Comparison of ENCODE assay signal across 10 cellular contexts in the genomic region with DNA sequence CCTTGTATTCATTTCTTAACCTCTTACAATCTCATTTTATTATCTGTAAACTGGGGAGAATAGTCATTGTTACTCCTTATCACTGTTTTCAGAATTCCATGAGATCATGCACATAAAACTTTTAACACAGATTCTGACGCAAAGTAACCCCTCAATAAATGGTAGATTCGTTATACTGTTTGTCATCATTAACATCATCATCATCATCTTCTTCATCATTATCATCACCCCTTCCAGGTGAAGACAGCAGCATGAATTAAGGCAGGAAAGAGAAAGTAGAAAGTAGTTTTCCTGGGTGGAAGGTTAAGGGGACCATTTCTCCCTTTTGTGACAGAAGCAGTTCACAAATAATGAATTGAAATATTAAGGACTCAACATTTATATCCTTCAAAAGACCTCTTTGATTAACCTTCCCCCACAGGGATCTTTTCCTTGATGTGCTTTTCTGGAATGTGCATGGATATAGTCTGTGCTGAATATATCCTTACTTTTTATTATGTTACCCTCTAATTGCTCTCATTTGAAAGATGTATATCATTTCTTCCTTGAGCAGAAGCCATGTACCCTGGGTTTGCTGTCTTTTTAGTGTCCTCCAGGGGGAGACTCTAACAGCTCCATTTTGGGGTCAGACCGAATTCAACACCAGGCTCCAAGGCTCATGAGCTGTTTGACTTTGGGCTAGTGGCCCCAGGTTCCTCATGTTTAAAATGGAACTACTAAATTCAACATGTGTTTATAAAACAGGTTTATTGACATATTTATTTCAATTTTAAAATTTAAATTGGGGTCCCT.
A peak's percentile ranks its signal among the peaks of the same experiment; 100 is the strongest.
DNase-seq lines count a peak whose midpoint lies in the region; ATAC-seq and TF ChIP-seq lines count a peak whose summit lies in the region.
"Had no signal": no experiment of that assay in that cellular context is flagged by ENCODE, and none has a peak within 500 bp of the region (broad histone marks: within the 10 kb centered on the region; RNA-seq: fewer than 3 reads in every experiment).

No MANE protein-coding gene starts in this region.

- 81% methylated on average over 3 of the region's 3 CpGs for WGBS in mammary epithelial cell (ENCODE audit: low coverage, missing lambda C conversion rate)

- H3K27me3 Mint-ChIP-seq in nephron progenitor cell (ENCODE audit: low read depth, poor library complexity) = no peaks in the 10 kb centered on the region

- no peak overlapping the region for H3K4me3 Mint-ChIP-seq in nephron progenitor cell

- dilution Hi-C loops in mammary epithelial cell (cut with HindIII; ENCODE audit: low sequenced_read_pairs) = no loop called here

- H3K4me2 ChIP-seq in mammary epithelial cell (ENCODE audit: insufficient read depth, low read depth, low read length) = no peak overlapping the region

- ATAC-seq in HG02759 (IDR thresholded peaks at IDR 0.05; ENCODE audit: unreplicated experiment) = no peak
- ATAC-seq in HG03521 (IDR thresholded peaks at IDR 0.05; ENCODE audit: unreplicated experiment) = no peak
- ATAC-seq: activated naive CD4-positive, alpha-beta T cell treated with anti-CD3 and anti-CD28 coated beads, Interleukin-2, amount 50 U/mL, for 72 hours had no signal

- no peaks in the 10 kb centered on the region for H3K4me1 Mint-ChIP-seq in nephron progenitor cell

- TF ChIP-seq CTCF in GM12864 (IDR thresholded peaks at IDR 0.05; ENCODE audit: low read depth, low read length, missing control alignments) (peak; percentile 27), mammary epithelial cell (conservative IDR thresholded peaks at IDR 0.05 in 1 of 2, IDR thresholded peaks at IDR 0.05 in 1 of 2; ENCODE audit: extremely low read depth in 1 of 2, insufficient read depth in 1 of 2, low read depth in 1 of 2, low read length in 2 of 2) (peak; percentile 50 to 51), nephron progenitor cell (IDR thresholded peaks at IDR 0.05) (peak; percentile 22)

- H3K27ac ChIP-seq in mammary epithelial cell (ENCODE audit: insufficient read depth, low read depth, low read length) = no peak overlapping the region

- no peak overlapping the region for H3K9ac ChIP-seq in mammary epithelial cell (ENCODE audit: insufficient read depth, low read length)

- no peak overlapping the region for H2AFZ ChIP-seq in mammary epithelial cell (ENCODE audit: low read depth, low read length)

- no peaks in the 10 kb centered on the region for H4K20me1 ChIP-seq in mammary epithelial cell (ENCODE audit: insufficient read depth, low read length)

- H3K4me3 ChIP-seq in GM12864 (ENCODE audit: low read depth, low read length) (no peak overlapping the region), mammary epithelial cell (replicated peaks in 1 of 3; ENCODE audit: insufficient read depth in 1 of 3, low read depth in 2 of 3, low read length in 3 of 3) (no peak overlapping the region)

- in situ Hi-C loops in mammary epithelial cell (cut with MboI; ENCODE audit: low sequenced_read_pairs in 2 of 2) = loop anchor here in 1 of 2 donors (25.0 kb wide), 1 partner anchor 301 kb away; no protein-coding TSS in a partner anchor

- H3K36me3 ChIP-seq in mammary epithelial cell (ENCODE audit: insufficient read depth, low read length) = no peaks in the 10 kb centered on the region

- H3K36me3 Mint-ChIP-seq in nephron progenitor cell (ENCODE audit: low read depth) = no peaks in the 10 kb centered on the region
- H3K36me3 Mint-ChIP-seq: activated naive CD4-positive, alpha-beta T cell treated with anti-CD3 and anti-CD28 coated beads, Interleukin-2, amount 50 U/mL, for 72 hours had no signal

- no peak for DNase-seq in GM12864 (ENCODE audit: low read depth)
- DNase-seq in LoVo (ENCODE audit: low spot score) = peak; percentile 30
- DNase-seq in mammary epithelial cell = peak; percentile 2
- DNase-seq in nephron progenitor cell = no peak
- DNase-seq in NCI-H1436 (lab: John Stamatoyannopoulos, UW) = no peak
- no peak for DNase-seq in NCI-H345 treated with DMSO at 0.1 percent for 48 hours (lab: John Stamatoyannopoulos, UW; ENCODE audit: unreplicated experiment)
- DNase-seq: stimulated activated CD4-positive, alpha-beta T cell treated with anti-CD3 and anti-CD28 coated beads, Interleukin-2, amount 100 ng/mL, for 24 hours had no signal

- H3K9me3 Mint-ChIP-seq in nephron progenitor cell = peaks cover 5% of the 10 kb centered on the region

- intact Hi-C loops in mammary epithelial cell (cut with micrococcal nuclease) = loop anchor here (1.0 kb wide), 1 partner anchor 304 kb away; no protein-coding TSS in a partner anchor

- no peaks in the 10 kb centered on the region for H3K9me3 ChIP-seq in mammary epithelial cell (replicated peaks; ENCODE audit: insufficient read depth, low read length)

- BruUV-seq in mammary epithelial cell (replicated peaks; lab: Mats Ljungman, UMichigan) = no TSS peak

- CTCF ChIA-PET in mammary epithelial cell (lab: Charles Lee; ENCODE audit: low non-redundant PET) = interaction anchor here (0.7 kb wide), 1 partner anchor 11 kb away, joined by 5 read pairs; no protein-coding TSS in a partner anchor

- H3K27ac Mint-ChIP-seq in nephron progenitor cell = no peak overlapping the region
- H3K27ac Mint-ChIP-seq: activated naive CD4-positive, alpha-beta T cell treated with anti-CD3 and anti-CD28 coated beads, Interleukin-2, amount 50 U/mL, for 72 hours had no signal

- no peaks in the 10 kb centered on the region for H3K4me1 ChIP-seq in mammary epithelial cell (ENCODE audit: insufficient read depth, low read length)

- peaks cover 6% of the 10 kb centered on the region for H3K27me3 ChIP-seq in mammary epithelial cell (ENCODE audit: insufficient read depth, low read length)

- H3K79me2 ChIP-seq in mammary epithelial cell (ENCODE audit: insufficient read depth, low read length) = no peaks in the 10 kb centered on the region

Comparison
In these comparisons a context has a peak if more than half of its experiments do, and no peak if none do; other contexts are left out.
1. DNase-seq: peak in LoVo (single experiment) and mammary epithelial cell (single experiment); none in GM12864 (single experiment), nephron progenitor cell (single experiment), NCI-H1436 (single experiment) and NCI-H345 treated with DMSO at 0.1 percent for 48 hours (single experiment).
2. Peak in every context shown above with its lines, with median percentiles within 50 percentile points of each other: CTCF ChIP-seq.